Comparison of ENCODE assay signal across 1 cellular context in the genomic region with DNA sequence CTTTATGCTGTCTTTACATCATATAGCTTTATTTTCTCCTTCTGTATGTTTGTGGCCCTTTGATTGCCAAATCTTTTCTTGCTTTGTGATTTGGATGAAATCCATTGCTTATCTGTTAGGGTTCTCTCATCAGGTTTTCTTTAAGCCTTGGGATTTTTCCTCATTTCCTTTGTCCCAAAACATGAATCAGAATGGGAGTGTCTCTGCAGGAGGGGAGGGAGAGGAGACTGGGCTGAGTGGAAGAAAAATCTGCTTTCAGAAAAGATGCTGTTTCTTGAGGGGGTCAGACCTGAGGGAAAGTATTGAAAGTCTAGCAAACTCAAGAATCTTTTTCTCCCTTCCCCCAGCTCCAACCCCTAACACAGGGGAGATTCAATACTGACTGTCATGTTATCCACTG.
A peak's percentile ranks its signal among the peaks of the same experiment; 100 is the strongest.
TF ChIP-seq lines count a peak whose summit lies in the region.

No MANE protein-coding gene starts in this region.

TF ChIP-seq in WTC11, 78 proteins besides CTCF, POLR2A, EP300 and RAD21:
- TF ChIP-seq, protein P1, sequence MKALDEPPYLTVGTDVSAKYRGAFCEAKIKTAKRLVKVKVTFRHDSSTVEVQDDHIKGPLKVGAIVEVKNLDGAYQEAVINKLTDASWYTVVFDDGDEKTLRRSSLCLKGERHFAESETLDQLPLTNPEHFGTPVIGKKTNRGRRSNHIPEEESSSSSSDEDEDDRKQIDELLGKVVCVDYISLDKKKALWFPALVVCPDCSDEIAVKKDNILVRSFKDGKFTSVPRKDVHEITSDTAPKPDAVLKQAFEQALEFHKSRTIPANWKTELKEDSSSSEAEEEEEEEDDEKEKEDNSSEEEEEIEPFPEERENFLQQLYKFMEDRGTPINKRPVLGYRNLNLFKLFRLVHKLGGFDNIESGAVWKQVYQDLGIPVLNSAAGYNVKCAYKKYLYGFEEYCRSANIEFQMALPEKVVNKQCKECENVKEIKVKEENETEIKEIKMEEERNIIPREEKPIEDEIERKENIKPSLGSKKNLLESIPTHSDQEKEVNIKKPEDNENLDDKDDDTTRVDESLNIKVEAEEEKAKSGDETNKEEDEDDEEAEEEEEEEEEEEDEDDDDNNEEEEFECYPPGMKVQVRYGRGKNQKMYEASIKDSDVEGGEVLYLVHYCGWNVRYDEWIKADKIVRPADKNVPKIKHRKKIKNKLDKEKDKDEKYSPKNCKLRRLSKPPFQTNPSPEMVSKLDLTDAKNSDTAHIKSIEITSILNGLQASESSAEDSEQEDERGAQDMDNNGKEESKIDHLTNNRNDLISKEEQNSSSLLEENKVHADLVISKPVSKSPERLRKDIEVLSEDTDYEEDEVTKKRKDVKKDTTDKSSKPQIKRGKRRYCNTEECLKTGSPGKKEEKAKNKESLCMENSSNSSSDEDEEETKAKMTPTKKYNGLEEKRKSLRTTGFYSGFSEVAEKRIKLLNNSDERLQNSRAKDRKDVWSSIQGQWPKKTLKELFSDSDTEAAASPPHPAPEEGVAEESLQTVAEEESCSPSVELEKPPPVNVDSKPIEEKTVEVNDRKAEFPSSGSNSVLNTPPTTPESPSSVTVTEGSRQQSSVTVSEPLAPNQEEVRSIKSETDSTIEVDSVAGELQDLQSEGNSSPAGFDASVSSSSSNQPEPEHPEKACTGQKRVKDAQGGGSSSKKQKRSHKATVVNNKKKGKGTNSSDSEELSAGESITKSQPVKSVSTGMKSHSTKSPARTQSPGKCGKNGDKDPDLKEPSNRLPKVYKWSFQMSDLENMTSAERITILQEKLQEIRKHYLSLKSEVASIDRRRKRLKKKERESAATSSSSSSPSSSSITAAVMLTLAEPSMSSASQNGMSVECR (CRISPR knock-in tag; IDR thresholded peaks at IDR 0.05; ENCODE audit: borderline replicate concordance) = no peak
- TF ChIP-seq ESRRA (CRISPR knock-in tag; IDR thresholded peaks at IDR 0.05; ENCODE audit: borderline replicate concordance) (no peak), TEAD1 (CRISPR knock-in tag; IDR thresholded peaks at IDR 0.05) (peak; percentile 62; the same call in 1 of the 2 replicates)
